Comparison of ENCODE assay signal across 10 cellular contexts in genomic region chr16:82633964-82634600, GRCh38. TPM values are rescaled to one million over a fixed set of nuclear protein-coding genes. Genes with fewer than 3 reads are reported as not detected.
A peak's percentile ranks its signal among the peaks of the same experiment; 100 is the strongest.
DNase-seq lines count a peak whose midpoint lies in the region; ATAC-seq and TF ChIP-seq lines count a peak whose summit lies in the region.
"Had no signal": no experiment of that assay in that cellular context is flagged by ENCODE, and none has a peak within 500 bp of the region (broad histone marks: within the 10 kb centered on the region; RNA-seq: fewer than 3 reads in every experiment).

No MANE protein-coding gene starts in this region.

- no peaks in the 10 kb centered on the region for H4K20me1 ChIP-seq in GM23248 (ENCODE audit: insufficient read depth)

- in situ Hi-C loops in GM23248 (cut with MboI) = no loop called here

- DNase-seq in GM23248 (peak; percentile 56), adipocyte (ENCODE audit: low read depth) (peak; percentile 41), Right ventricle myocardium superior (no peak), sigmoid colon (peak; percentile 41), Calu3 (no peak), omental fat pad (ENCODE audit: low spot score) (no peak)
- DNase-seq in activated CD4-positive, alpha-beta T cell treated with anti-CD3 and anti-CD28 coated beads, Interleukin-2, amount 50 U/mL, for 4 hours = no peak
- DNase-seq: NK-92 treated with Interleukin-12 subunit alpha and Interleukin-12 subunit beta, amount 100 ng/mL, for 24 hours had no signal

- H3K9me3 ChIP-seq in GM23248 (ENCODE audit: low read depth) (no peaks in the 10 kb centered on the region), adipocyte (ENCODE audit: control insufficient read depth, low read length) (no peaks in the 10 kb centered on the region), sigmoid colon (no peaks in the 10 kb centered on the region)

- no peaks in the 10 kb centered on the region for H3K27me3 ChIP-seq in GM23248 (replicated peaks; ENCODE audit: insufficient read depth)
- H3K27me3 ChIP-seq in adipocyte (replicated peaks; ENCODE audit: control insufficient read depth, insufficient read depth, low read length) = no peaks in the 10 kb centered on the region
- H3K27me3 ChIP-seq in sigmoid colon = peaks cover 0 to 16% (median 0%) of the 10 kb centered on the region in 3 donors

- H3K9me3 Mint-ChIP-seq in Calu3 (ENCODE audit: low read depth, unreplicated experiment) = peaks cover 2% of the 10 kb centered on the region
- H3K9me3 Mint-ChIP-seq: mesothelial cell of epicardium had no signal

- peaks cover 25% of the 10 kb centered on the region for H3K27me3 Mint-ChIP-seq in Calu3 (ENCODE audit: unreplicated experiment)

- H3K4me2 ChIP-seq in GM23248 (ENCODE audit: unreplicated experiment) = no peak overlapping the region

- no peak for TF ChIP-seq EP300 in sigmoid colon (IDR thresholded peaks at IDR 0.05)

- H3K4me3 Mint-ChIP-seq in Calu3 (ENCODE audit: low read depth, unreplicated experiment) = no peak overlapping the region
- H3K4me3 Mint-ChIP-seq: mesothelial cell of epicardium had no signal

- peak overlapping the region; percentile 66 for H2AFZ ChIP-seq in GM23248

- H3K36me3 Mint-ChIP-seq in Calu3 (ENCODE audit: insufficient read depth, unreplicated experiment) = no peaks in the 10 kb centered on the region
- H3K36me3 Mint-ChIP-seq: mesothelial cell of epicardium had no signal

- WGBS in GM23248 (ENCODE audit: low coverage in 1 of 2, low lambda C conversion rate in 2 of 2, missing lambda C conversion rate in 2 of 2), 2 experiments = 49 to 50% methylated on average over 15 of the region's 15 CpGs
- WGBS in sigmoid colon, 2 donors = 27 to 65% methylated on average over 15 of the region's 15 CpGs

- H3K27ac ChIP-seq in GM23248 (no peak overlapping the region), sigmoid colon (peak overlapping the region in 2 of 4 donors; percentile 14 to 25)

- TF ChIP-seq CTCF in sigmoid colon (IDR thresholded peaks at IDR 0.05) (no peak), Calu3 (IDR thresholded peaks at IDR 0.05; ENCODE audit: unreplicated experiment) (no peak), omental fat pad (IDR thresholded peaks at IDR 0.05) (no peak)

- H3F3A ChIP-seq in GM23248 (ENCODE audit: insufficient read depth) = peaks cover 35% of the 10 kb centered on the region

- H3K4me3 ChIP-seq in GM23248 (no peak overlapping the region), adipocyte (ENCODE audit: low read length) (no peak overlapping the region), sigmoid colon (no peak overlapping the region)

- peaks cover 37% of the 10 kb centered on the region for H3K79me2 ChIP-seq in GM23248 (ENCODE audit: insufficient read depth)

- intact Hi-C loops in Right ventricle myocardium superior (cut with DNase I) = no loop called here
- intact Hi-C loops in sigmoid colon (cut with DNase I) = no loop called here
- intact Hi-C loops in Calu3 (cut with micrococcal nuclease; ENCODE audit: unreplicated experiment) = no loop called here

- TF ChIP-seq POLR2A in sigmoid colon (IDR thresholded peaks at IDR 0.05) = no peak

- CTCF ChIA-PET in Calu3 (lab: Charles Lee) = no interaction called here

- BruUV-seq in Calu3 (replicated peaks; lab: Mats Ljungman, UMichigan) = no TSS peak

- no peak overlapping the region for H3K27ac Mint-ChIP-seq in Calu3 (ENCODE audit: unreplicated experiment)
- H3K27ac Mint-ChIP-seq: mesothelial cell of epicardium had no signal

- no peaks in the 10 kb centered on the region for H3K4me1 Mint-ChIP-seq in Calu3 (ENCODE audit: low read depth, unreplicated experiment)

- H3K4me1 ChIP-seq in GM23248 (ENCODE audit: insufficient read depth) = peaks cover 60% of the 10 kb centered on the region
- peaks cover 32% of the 10 kb centered on the region for H3K4me1 ChIP-seq in adipocyte (ENCODE audit: control insufficient read depth, insufficient read depth, low read length)
- peaks cover 0 to 31% (median 26%) of the 10 kb centered on the region in 4 donors for H3K4me1 ChIP-seq in sigmoid colon

- no peaks in the 10 kb centered on the region for H3K9me2 ChIP-seq in GM23248 (ENCODE audit: insufficient read depth)

- ATAC-seq in Right ventricle myocardium superior (ENCODE audit: poor library complexity) (peak; percentile 43), GM21576 (IDR thresholded peaks at IDR 0.05; ENCODE audit: unreplicated experiment) (no peak), omental fat pad (ENCODE audit: low FRiP score) (no peak)

- H3K36me3 ChIP-seq in GM23248 (ENCODE audit: low read depth) = no peaks in the 10 kb centered on the region
- no peaks in the 10 kb centered on the region for H3K36me3 ChIP-seq in adipocyte (ENCODE audit: control insufficient read depth, insufficient read depth, low read length, severe bottlenecking)
- H3K36me3 ChIP-seq in sigmoid colon = no peaks in the 10 kb centered on the region

- H3K9ac ChIP-seq in GM23248 (no peak overlapping the region), adipocyte (ENCODE audit: low read length) (no peak overlapping the region)

RNA-seq across cellular contexts. Expression of gene CDH13, which starts 7.3 kb away (rescaled TPM):
- 51.0 and 81.2 TPM in 2 replicates for total RNA-seq in GM23248 (2014; rRNA removed; shearing (Covaris generic))
- polyA plus RNA-seq in GM23248 (2016; fragmentation: Nextera tagmentation; extraction: Ambion mirVana) = 52.8 and 53.6 TPM in 2 replicates
- 166 TPM for total RNA-seq in Right ventricle myocardium superior
- total RNA-seq in sigmoid colon = 10 to 100 TPM; 11.8 to 17.6 (median 14.9) TPM
- 1 to 10 TPM in 1 of 3 donors, under 1 TPM in 2; 0.60 to 2.3 (median 0.92) TPM for polyA plus RNA-seq in sigmoid colon
- total RNA-seq in Calu3 (2022) = not detected in 2 replicates
- 10 to 100 TPM; 12.5 to 35.9 (median 22.1) TPM for total RNA-seq in omental fat pad

Comparison
In these comparisons a context has a peak if more than half of its experiments do, and no peak if none do; other contexts are left out.
1. DNase-seq: peak in GM23248 (single experiment), adipocyte (single experiment) and sigmoid colon (single experiment); none in Right ventricle myocardium superior (single experiment), Calu3 (single experiment), activated CD4-positive, alpha-beta T cell treated with anti-CD3 and anti-CD28 coated beads, Interleukin-2, amount 50 U/mL, for 4 hours (0 of 2) and omental fat pad (single experiment).
2. RNA of gene CDH13, which starts 7.3 kb away (total RNA-seq): 166 TPM in Right ventricle myocardium superior (single experiment), 51.0 to 81.2 TPM in GM23248, 12.5 to 35.9 TPM in omental fat pad and 11.8 to 17.6 TPM in sigmoid colon; not detected in Calu3; every median in the first group is over 10 times any median in the second.